ENCODE assay signal across 2 cellular contexts in the genomic region with DNA sequence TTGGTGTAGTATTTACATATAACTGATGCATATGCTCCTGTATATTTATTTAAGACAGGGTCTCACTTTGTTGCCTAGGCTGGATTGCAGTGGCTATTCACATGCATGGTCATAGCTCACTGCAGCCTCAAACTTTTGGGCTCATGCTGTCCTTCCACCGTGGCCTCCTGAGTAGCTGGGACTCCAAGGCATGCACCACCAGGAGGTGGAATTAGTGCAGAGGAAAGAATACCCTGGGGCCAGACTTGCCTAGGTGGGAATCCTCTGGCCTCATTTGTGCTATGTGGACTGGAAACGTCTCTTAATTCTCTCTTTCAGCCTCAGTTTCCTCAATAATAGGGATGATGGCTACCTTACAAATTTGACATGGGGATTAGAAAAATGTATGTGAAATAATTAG.
TF ChIP-seq lines count a peak whose summit lies in the region.

No MANE protein-coding gene starts in this region.

TF ChIP-seq in A549, 52 proteins besides CTCF, POLR2A, EP300 and RAD21:
- TF ChIP-seq HOXA7 (CRISPR knock-in tag; IDR thresholded peaks at IDR 0.05) (no peak), CBX8 (IDR thresholded peaks at IDR 0.05) (no peak), FOXS1 (CRISPR knock-in tag; IDR thresholded peaks at IDR 0.05) (no peak), EHMT2 (IDR thresholded peaks at IDR 0.05; ENCODE audit: low read depth) (no peak), MAZ (IDR thresholded peaks at IDR 0.05; ENCODE audit: borderline replicate concordance, low read depth, low read length) (no peak), BHLHE40 (IDR thresholded peaks at IDR 0.05; ENCODE audit: low read depth, low read length) (no peak), TP53 (CRISPR knock-in tag; IDR thresholded peaks at IDR 0.05) (no peak), PHF8 (IDR thresholded peaks at IDR 0.05; ENCODE audit: borderline replicate concordance, low read depth) (no peak)
- TF ChIP-seq, protein P1, sequence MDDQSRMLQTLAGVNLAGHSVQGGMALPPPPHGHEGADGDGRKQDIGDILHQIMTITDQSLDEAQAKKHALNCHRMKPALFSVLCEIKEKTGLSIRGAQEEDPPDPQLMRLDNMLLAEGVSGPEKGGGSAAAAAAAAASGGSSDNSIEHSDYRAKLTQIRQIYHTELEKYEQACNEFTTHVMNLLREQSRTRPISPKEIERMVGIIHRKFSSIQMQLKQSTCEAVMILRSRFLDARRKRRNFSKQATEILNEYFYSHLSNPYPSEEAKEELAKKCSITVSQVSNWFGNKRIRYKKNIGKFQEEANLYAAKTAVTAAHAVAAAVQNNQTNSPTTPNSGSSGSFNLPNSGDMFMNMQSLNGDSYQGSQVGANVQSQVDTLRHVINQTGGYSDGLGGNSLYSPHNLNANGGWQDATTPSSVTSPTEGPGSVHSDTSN (IDR thresholded peaks at IDR 0.05): no peak
- TF ChIP-seq, protein P2, sequence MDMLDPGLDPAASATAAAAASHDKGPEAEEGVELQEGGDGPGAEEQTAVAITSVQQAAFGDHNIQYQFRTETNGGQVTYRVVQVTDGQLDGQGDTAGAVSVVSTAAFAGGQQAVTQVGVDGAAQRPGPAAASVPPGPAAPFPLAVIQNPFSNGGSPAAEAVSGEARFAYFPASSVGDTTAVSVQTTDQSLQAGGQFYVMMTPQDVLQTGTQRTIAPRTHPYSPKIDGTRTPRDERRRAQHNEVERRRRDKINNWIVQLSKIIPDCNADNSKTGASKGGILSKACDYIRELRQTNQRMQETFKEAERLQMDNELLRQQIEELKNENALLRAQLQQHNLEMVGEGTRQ (IDR thresholded peaks at IDR 0.05): no peak
- TF ChIP-seq, protein P3, sequence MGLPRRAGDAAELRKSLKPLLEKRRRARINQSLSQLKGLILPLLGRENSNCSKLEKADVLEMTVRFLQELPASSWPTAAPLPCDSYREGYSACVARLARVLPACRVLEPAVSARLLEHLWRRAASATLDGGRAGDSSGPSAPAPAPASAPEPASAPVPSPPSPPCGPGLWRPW (IDR thresholded peaks at IDR 0.05): no peak
- TF ChIP-seq, protein P4, sequence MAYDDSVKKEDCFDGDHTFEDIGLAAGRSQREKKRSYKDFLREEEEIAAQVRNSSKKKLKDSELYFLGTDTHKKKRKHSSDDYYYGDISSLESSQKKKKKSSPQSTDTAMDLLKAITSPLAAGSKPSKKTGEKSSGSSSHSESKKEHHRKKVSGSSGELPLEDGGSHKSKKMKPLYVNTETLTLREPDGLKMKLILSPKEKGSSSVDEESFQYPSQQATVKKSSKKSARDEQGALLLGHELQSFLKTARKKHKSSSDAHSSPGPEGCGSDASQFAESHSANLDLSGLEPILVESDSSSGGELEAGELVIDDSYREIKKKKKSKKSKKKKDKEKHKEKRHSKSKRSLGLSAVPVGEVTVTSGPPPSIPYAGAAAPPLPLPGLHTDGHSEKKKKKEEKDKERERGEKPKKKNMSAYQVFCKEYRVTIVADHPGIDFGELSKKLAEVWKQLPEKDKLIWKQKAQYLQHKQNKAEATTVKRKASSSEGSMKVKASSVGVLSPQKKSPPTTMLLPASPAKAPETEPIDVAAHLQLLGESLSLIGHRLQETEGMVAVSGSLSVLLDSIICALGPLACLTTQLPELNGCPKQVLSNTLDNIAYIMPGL (CRISPR knock-in tag; IDR thresholded peaks at IDR 0.05; ENCODE audit: borderline replicate concordance): no peak
- TF ChIP-seq, protein P5, sequence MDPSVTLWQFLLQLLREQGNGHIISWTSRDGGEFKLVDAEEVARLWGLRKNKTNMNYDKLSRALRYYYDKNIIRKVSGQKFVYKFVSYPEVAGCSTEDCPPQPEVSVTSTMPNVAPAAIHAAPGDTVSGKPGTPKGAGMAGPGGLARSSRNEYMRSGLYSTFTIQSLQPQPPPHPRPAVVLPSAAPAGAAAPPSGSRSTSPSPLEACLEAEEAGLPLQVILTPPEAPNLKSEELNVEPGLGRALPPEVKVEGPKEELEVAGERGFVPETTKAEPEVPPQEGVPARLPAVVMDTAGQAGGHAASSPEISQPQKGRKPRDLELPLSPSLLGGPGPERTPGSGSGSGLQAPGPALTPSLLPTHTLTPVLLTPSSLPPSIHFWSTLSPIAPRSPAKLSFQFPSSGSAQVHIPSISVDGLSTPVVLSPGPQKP (IDR thresholded peaks at IDR 0.05; ENCODE audit: low read depth, low read length): no peak
- TF ChIP-seq, protein P6, sequence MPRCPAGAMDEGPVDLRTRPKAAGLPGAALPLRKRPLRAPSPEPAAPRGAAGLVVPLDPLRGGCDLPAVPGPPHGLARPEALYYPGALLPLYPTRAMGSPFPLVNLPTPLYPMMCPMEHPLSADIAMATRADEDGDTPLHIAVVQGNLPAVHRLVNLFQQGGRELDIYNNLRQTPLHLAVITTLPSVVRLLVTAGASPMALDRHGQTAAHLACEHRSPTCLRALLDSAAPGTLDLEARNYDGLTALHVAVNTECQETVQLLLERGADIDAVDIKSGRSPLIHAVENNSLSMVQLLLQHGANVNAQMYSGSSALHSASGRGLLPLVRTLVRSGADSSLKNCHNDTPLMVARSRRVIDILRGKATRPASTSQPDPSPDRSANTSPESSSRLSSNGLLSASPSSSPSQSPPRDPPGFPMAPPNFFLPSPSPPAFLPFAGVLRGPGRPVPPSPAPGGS (IDR thresholded peaks at IDR 0.05): no peak
TF ChIP-seq in A549: peak in this region for 0.

TF ChIP-seq in K562, 482 proteins besides CTCF, POLR2A, EP300 and RAD21:
- TF ChIP-seq RBM15 (IDR thresholded peaks at IDR 0.05; ENCODE audit: insufficient read depth, low read length) (no peak), ZKSCAN1 (IDR thresholded peaks at IDR 0.05; ENCODE audit: low read depth, low read length) (no peak), ARHGAP35 (IDR thresholded peaks at IDR 0.05; ENCODE audit: partially characterized antibody) (no peak), PYGO2 (tag; IDR thresholded peaks at IDR 0.05) (no peak), ZNF140 (CRISPR knock-in tag; IDR thresholded peaks at IDR 0.05) (no peak), TAF15 (IDR thresholded peaks at IDR 0.05; ENCODE audit: low read depth, low read length) (no peak), FOXK1 (CRISPR knock-in tag; IDR thresholded peaks at IDR 0.05; ENCODE audit: borderline replicate concordance) (no peak), SMAD4 (CRISPR knock-in tag; conservative IDR thresholded peaks at IDR 0.05) (no peak), ZNF347 (CRISPR knock-in tag; IDR thresholded peaks at IDR 0.05; ENCODE audit: low read depth) (no peak), KDM5B (IDR thresholded peaks at IDR 0.05; ENCODE audit: insufficient replicate concordance, low read depth, low read length) (no peak), ZNF212 (CRISPR knock-in tag; IDR thresholded peaks at IDR 0.05) (no peak), CREB1 (IDR thresholded peaks at IDR 0.05) (no peak), CREB1 (CRISPR knock-in tag; IDR thresholded peaks at IDR 0.05) (no peak), MTA1 (IDR thresholded peaks at IDR 0.05; ENCODE audit: borderline replicate concordance) (no peak)
- TF ChIP-seq, protein P7, sequence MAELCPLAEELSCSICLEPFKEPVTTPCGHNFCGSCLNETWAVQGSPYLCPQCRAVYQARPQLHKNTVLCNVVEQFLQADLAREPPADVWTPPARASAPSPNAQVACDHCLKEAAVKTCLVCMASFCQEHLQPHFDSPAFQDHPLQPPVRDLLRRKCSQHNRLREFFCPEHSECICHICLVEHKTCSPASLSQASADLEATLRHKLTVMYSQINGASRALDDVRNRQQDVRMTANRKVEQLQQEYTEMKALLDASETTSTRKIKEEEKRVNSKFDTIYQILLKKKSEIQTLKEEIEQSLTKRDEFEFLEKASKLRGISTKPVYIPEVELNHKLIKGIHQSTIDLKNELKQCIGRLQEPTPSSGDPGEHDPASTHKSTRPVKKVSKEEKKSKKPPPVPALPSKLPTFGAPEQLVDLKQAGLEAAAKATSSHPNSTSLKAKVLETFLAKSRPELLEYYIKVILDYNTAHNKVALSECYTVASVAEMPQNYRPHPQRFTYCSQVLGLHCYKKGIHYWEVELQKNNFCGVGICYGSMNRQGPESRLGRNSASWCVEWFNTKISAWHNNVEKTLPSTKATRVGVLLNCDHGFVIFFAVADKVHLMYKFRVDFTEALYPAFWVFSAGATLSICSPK (IDR thresholded peaks at IDR 0.05; ENCODE audit: borderline replicate concordance): no peak
- TF ChIP-seq, protein P8, sequence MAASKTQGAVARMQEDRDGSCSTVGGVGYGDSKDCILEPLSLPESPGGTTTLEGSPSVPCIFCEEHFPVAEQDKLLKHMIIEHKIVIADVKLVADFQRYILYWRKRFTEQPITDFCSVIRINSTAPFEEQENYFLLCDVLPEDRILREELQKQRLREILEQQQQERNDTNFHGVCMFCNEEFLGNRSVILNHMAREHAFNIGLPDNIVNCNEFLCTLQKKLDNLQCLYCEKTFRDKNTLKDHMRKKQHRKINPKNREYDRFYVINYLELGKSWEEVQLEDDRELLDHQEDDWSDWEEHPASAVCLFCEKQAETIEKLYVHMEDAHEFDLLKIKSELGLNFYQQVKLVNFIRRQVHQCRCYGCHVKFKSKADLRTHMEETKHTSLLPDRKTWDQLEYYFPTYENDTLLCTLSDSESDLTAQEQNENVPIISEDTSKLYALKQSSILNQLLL (CRISPR knock-in tag; IDR thresholded peaks at IDR 0.05; ENCODE audit: borderline replicate concordance): no peak
- TF ChIP-seq, protein P9, sequence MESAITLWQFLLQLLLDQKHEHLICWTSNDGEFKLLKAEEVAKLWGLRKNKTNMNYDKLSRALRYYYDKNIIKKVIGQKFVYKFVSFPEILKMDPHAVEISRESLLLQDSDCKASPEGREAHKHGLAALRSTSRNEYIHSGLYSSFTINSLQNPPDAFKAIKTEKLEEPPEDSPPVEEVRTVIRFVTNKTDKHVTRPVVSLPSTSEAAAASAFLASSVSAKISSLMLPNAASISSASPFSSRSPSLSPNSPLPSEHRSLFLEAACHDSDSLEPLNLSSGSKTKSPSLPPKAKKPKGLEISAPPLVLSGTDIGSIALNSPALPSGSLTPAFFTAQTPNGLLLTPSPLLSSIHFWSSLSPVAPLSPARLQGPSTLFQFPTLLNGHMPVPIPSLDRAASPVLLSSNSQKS (CRISPR knock-in tag; IDR thresholded peaks at IDR 0.05): no peak
- TF ChIP-seq, protein P10, sequence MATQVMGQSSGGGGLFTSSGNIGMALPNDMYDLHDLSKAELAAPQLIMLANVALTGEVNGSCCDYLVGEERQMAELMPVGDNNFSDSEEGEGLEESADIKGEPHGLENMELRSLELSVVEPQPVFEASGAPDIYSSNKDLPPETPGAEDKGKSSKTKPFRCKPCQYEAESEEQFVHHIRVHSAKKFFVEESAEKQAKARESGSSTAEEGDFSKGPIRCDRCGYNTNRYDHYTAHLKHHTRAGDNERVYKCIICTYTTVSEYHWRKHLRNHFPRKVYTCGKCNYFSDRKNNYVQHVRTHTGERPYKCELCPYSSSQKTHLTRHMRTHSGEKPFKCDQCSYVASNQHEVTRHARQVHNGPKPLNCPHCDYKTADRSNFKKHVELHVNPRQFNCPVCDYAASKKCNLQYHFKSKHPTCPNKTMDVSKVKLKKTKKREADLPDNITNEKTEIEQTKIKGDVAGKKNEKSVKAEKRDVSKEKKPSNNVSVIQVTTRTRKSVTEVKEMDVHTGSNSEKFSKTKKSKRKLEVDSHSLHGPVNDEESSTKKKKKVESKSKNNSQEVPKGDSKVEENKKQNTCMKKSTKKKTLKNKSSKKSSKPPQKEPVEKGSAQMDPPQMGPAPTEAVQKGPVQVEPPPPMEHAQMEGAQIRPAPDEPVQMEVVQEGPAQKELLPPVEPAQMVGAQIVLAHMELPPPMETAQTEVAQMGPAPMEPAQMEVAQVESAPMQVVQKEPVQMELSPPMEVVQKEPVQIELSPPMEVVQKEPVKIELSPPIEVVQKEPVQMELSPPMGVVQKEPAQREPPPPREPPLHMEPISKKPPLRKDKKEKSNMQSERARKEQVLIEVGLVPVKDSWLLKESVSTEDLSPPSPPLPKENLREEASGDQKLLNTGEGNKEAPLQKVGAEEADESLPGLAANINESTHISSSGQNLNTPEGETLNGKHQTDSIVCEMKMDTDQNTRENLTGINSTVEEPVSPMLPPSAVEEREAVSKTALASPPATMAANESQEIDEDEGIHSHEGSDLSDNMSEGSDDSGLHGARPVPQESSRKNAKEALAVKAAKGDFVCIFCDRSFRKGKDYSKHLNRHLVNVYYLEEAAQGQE (CRISPR knock-in tag; IDR thresholded peaks at IDR 0.05; ENCODE audit: low read depth): no peak
- TF ChIP-seq, protein P11, sequence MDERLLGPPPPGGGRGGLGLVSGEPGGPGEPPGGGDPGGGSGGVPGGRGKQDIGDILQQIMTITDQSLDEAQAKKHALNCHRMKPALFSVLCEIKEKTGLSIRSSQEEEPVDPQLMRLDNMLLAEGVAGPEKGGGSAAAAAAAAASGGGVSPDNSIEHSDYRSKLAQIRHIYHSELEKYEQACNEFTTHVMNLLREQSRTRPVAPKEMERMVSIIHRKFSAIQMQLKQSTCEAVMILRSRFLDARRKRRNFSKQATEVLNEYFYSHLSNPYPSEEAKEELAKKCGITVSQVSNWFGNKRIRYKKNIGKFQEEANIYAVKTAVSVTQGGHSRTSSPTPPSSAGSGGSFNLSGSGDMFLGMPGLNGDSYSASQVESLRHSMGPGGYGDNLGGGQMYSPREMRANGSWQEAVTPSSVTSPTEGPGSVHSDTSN (CRISPR knock-in tag; IDR thresholded peaks at IDR 0.05; ENCODE audit: low read depth): no peak
- TF ChIP-seq, protein P11 (tag; conservative IDR thresholded peaks at IDR 0.05; ENCODE audit: low read depth): no peak
